ENCODE assay signal across 1 cellular context in genomic region chr1:65103807-65104206, GRCh38.
TF ChIP-seq lines count a peak whose summit lies in the region.

No MANE protein-coding gene starts in this region.

TF ChIP-seq in H1, 55 proteins besides CTCF, POLR2A, EP300 and RAD21 (continued from another document):
- no peak for TF ChIP-seq POU5F1 (IDR thresholded peaks at IDR 0.05; ENCODE audit: low read depth, low read length)
- TF ChIP-seq SIN3A (conservative IDR thresholded peaks at IDR 0.05 in 1 of 2, IDR thresholded peaks at IDR 0.05 in 1 of 2; ENCODE audit: low read depth in 1 of 2, low read length in 2 of 2), result no peak
- no peak for TF ChIP-seq POLR2AphosphoS5 (IDR thresholded peaks at IDR 0.05; ENCODE audit: low read depth, low read length)
- no peak for TF ChIP-seq PHF8 (conservative IDR thresholded peaks at IDR 0.05; ENCODE audit: low read depth, low read length)
- no peak for TF ChIP-seq CREB1 (IDR thresholded peaks at IDR 0.05)
- TF ChIP-seq SP1 (IDR thresholded peaks at IDR 0.05; ENCODE audit: low read depth, low read length), result no peak
- no peak for TF ChIP-seq RXRA (IDR thresholded peaks at IDR 0.05; ENCODE audit: insufficient read depth, low read depth, low read length)
